In the genomic region with DNA sequence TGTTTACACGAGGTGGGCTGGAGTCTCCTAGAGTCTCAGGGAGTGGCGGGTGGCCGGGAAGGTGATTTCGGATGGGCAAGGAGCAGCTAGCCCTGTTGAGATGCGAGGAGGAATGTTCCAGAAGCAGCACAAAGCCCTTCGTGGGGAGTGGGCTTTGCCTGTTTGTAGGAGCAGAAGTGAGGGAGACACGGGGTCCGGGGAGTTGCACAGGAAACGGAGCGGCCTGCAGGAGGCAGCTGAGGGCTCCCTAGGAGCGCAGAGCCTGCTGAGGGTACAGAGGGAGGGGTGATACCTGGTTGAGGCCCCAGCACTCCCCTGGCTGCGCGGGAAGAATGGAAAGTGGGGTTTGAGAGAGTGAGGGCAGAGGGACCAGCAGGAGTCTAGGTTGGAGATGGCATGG, we compare ENCODE assay signal across 30 cellular contexts.
"Had no signal": no experiment of that assay in that cellular context is flagged by ENCODE, and none has a peak within 500 bp of the region (broad histone marks: within the 10 kb centered on the region; RNA-seq: fewer than 3 reads in every experiment).

No MANE protein-coding gene starts in this region.

- H3K9me3 ChIP-seq: colonic mucosa, gastrocnemius medialis, left lung, pancreas, right lobe of liver, suprapubic skin, transverse colon, vagina had no signal

- H3K27me3 ChIP-seq: colonic mucosa, gastrocnemius medialis, right lobe of liver, vagina had no signal

- H3K4me1 ChIP-seq: colonic mucosa, gastrocnemius medialis, left lung, pancreas, right lobe of liver, suprapubic skin, transverse colon, vagina had no signal

- H3K36me3 ChIP-seq: colonic mucosa, gastrocnemius medialis, left lung, pancreas, right lobe of liver, suprapubic skin, transverse colon, vagina had no signal

- H3K27me3 Mint-ChIP-seq: dendritic cell treated with granulocyte-macrophage colony-stimulating factor and Interleukin-4, amounts not matched to agents 40 ng/mL and 50 ng/mL, for 4 days; progenitor cell of endocrine pancreas had no signal

- H3K4me1 Mint-ChIP-seq: endodermal cell; naive thymus-derived CD8-positive, alpha-beta T cell; nephron progenitor cell; stimulated activated naive CD8-positive, alpha-beta T cell treated with anti-CD3 and anti-CD28 coated beads, Interleukin-15, amount 100 ng/mL, for 72 hours had no signal

- H3K27ac Mint-ChIP-seq: dendritic cell treated with granulocyte-macrophage colony-stimulating factor and Interleukin-4, amounts not matched to agents 40 ng/mL and 50 ng/mL, for 4 days; endodermal cell; nephron progenitor cell had no signal

- DNase-seq: colonic mucosa; effector CD8-positive, alpha-beta T cell; endodermal cell; foreskin fibroblast; gastrocnemius medialis; head of caudate nucleus; left cardiac atrium; left lung; mammary epithelial cell; mesendoderm; midbrain; naive thymus-derived CD8-positive, alpha-beta T cell; nephron progenitor cell; occipital lobe; small intestine; stimulated activated CD4-positive, alpha-beta T cell treated with anti-CD3 and anti-CD28 coated beads, Interleukin-12 subunit alpha, Interleukin-12 subunit beta, amount 100 ng/mL, for 4 hours; stimulated activated CD4-positive, alpha-beta T cell treated with anti-CD3 and anti-CD28 coated beads, Interleukin-1b, Interleukin-23, amount 100 ng/mL, for 48 hours; stimulated activated CD4-positive, alpha-beta T cell treated with anti-CD3 and anti-CD28 coated beads, Interleukin-4, amount 100 ng/mL, for 1 hour; stimulated activated CD8-positive, alpha-beta memory T cell treated with anti-CD3 and anti-CD28 coated beads, Interleukin-4, amount 100 ng/mL, for 48 hours; stimulated activated naive CD4-positive, alpha-beta T cell; stimulated activated naive CD8-positive, alpha-beta T cell treated with anti-CD3 and anti-CD28 coated beads, Interleukin-15, amount 100 ng/mL, for 72 hours; transverse colon had no signal

- ATAC-seq: esophagus mucosa; gastrocnemius medialis; left cardiac atrium; left lung; naive thymus-derived CD8-positive, alpha-beta T cell; pancreas had no signal

- H3K36me3 Mint-ChIP-seq: naive thymus-derived CD8-positive, alpha-beta T cell had no signal

- FAIRE-seq: pancreas, small intestine had no signal

- H3K4me3 ChIP-seq: colonic mucosa, gastrocnemius medialis, left lung, pancreas, right lobe of liver, suprapubic skin, transverse colon, vagina had no signal

- H3K27ac ChIP-seq: colonic mucosa, epithelial cell of prostate, gastrocnemius medialis, left lung, pancreas, right lobe of liver, suprapubic skin, transverse colon, vagina had no signal

- H3K4me3 Mint-ChIP-seq: dendritic cell treated with granulocyte-macrophage colony-stimulating factor and Interleukin-4, amounts not matched to agents 40 ng/mL and 50 ng/mL, for 4 days; endodermal cell; naive thymus-derived CD8-positive, alpha-beta T cell; nephron progenitor cell; stimulated activated naive CD8-positive, alpha-beta T cell treated with anti-CD3 and anti-CD28 coated beads, Interleukin-15, amount 100 ng/mL, for 72 hours had no signal

- H3K9me3 Mint-ChIP-seq: dendritic cell treated with granulocyte-macrophage colony-stimulating factor and Interleukin-4, amounts not matched to agents 40 ng/mL and 50 ng/mL, for 4 days; stimulated activated naive CD8-positive, alpha-beta T cell treated with anti-CD3 and anti-CD28 coated beads, Interleukin-15, amount 100 ng/mL, for 72 hours had no signal
